ENCODE assay signal across 20 cellular contexts in genomic region chr9:123408313-123409266, GRCh38. TPM values are rescaled to one million over a fixed set of nuclear protein-coding genes. Genes with fewer than 3 reads are reported as not detected.
DNase-seq lines count a peak whose midpoint lies in the region; ATAC-seq and TF ChIP-seq lines count a peak whose summit lies in the region.
"Had no signal": no experiment of that assay in that cellular context is flagged by ENCODE, and none has a peak within 500 bp of the region (broad histone marks: within the 10 kb centered on the region; RNA-seq: fewer than 3 reads in every experiment).

No MANE protein-coding gene starts in this region.

- CTCF ChIA-PET in IMR-90 (lab: Yijun Ruan, JAX) = no interaction called here

- no peak overlapping the region for H3K4me3 ChIP-seq in IMR-90 (ENCODE audit: insufficient read depth, low read depth, low read length)
- H3K4me3 ChIP-seq: Peyer's patch, SK-N-MC had no signal

- ATAC-seq in IMR-90 (ENCODE audit: low read depth) (no peak), left cardiac atrium (peak; percentile 63 to 85), HG03342 (IDR thresholded peaks at IDR 0.05; ENCODE audit: unreplicated experiment) (no peak), GM19324 (IDR thresholded peaks at IDR 0.05; ENCODE audit: low FRiP score, unreplicated experiment) (no peak)

- WGBS in IMR-90 (ENCODE audit: extremely low coverage in 2 of 2, insufficient read length in 1 of 2), 2 experiments = 100% methylated on average over 1 of the region's 10 CpGs; no CpG with 5 or more reads in 1 of the 2 experiments

- peak; percentile 62 for DNase-seq in ELF-1 (ENCODE audit: low read depth, low spot score)
- DNase-seq in IMR-90 = no peak
- DNase-seq in left cardiac atrium = peak; percentile 13
- no peak for DNase-seq in mucosa of gallbladder (ENCODE audit: low spot score)
- no peak for DNase-seq in foreskin melanocyte
- DNase-seq: ACHN, DMS79, H9, MM.1S, NCI-H1105, NCI-H1694 treated with DMSO at 0.1 percent for 48 hours, NCI-H345, NCI-H526, Peyer's patch had no signal

- no peak overlapping the region for H2BK5ac ChIP-seq in IMR-90 (ENCODE audit: low read depth, low read length, poor library complexity, severe bottlenecking)

- POLR2A ChIA-PET in IMR-90 (lab: Charles Lee; ENCODE audit: unreplicated experiment) = no interaction called here

- no peak overlapping the region for H4K91ac ChIP-seq in IMR-90 (ENCODE audit: insufficient read depth, low read depth, low read length)

- H4K5ac ChIP-seq in IMR-90 (ENCODE audit: low read depth, low read length) = no peak overlapping the region

- H3K27ac Mint-ChIP-seq in nephron = peak overlapping the region; percentile 50 to 84 (median 52)
- H3K27ac Mint-ChIP-seq: H9 had no signal

- H3K79me1 ChIP-seq in IMR-90 (ENCODE audit: low read depth in 1 of 2, low read length in 2 of 2) = no peaks in the 10 kb centered on the region

- H3K4ac ChIP-seq in IMR-90 (ENCODE audit: low read depth, low read length) = no peak overlapping the region

- in situ Hi-C loops in IMR-90 (cut with MboI; ENCODE audit: low sequenced_read_pairs) = loop anchor here (10.0 kb wide), 1 partner anchor 906 kb away; no protein-coding TSS in a partner anchor

- no TSS peak for BruUV-seq in IMR-90 (replicated peaks; lab: Mats Ljungman, UMichigan)

- H3K27me3 Mint-ChIP-seq in nephron (ENCODE audit: low read depth) = no peaks in the 10 kb centered on the region

- peaks cover 18% of the 10 kb centered on the region for H3K4me1 Mint-ChIP-seq in nephron

- H3K9me1 ChIP-seq in IMR-90 (ENCODE audit: insufficient read depth, low read length) = peaks cover 5% of the 10 kb centered on the region

- H3K9ac ChIP-seq in IMR-90 (ENCODE audit: low read depth, low read length) = no peak overlapping the region

- H3K4me3 Mint-ChIP-seq in nephron = no peak overlapping the region

- no peak overlapping the region for H4K8ac ChIP-seq in IMR-90 (ENCODE audit: low read depth in 2 of 2, low read length in 2 of 2)

- no peak for TF ChIP-seq RAD21 in IMR-90 (IDR thresholded peaks at IDR 0.05; ENCODE audit: low read length)

- no peak overlapping the region for H3K4me2 ChIP-seq in IMR-90 (ENCODE audit: low read depth, low read length)

- H2BK20ac ChIP-seq in IMR-90 (ENCODE audit: low read depth, low read length) = no peak overlapping the region

- H3K36me3 Mint-ChIP-seq in nephron (ENCODE audit: low read depth) = no peaks in the 10 kb centered on the region

- intact Hi-C loops in IMR-90 (cut with micrococcal nuclease) = loop anchor here (10.0 kb wide), 1 partner anchor 226 kb away; no protein-coding TSS in a partner anchor
- intact Hi-C loops in left cardiac atrium (cut with DNase I) = no loop called here

- no peak overlapping the region for H3K14ac ChIP-seq in IMR-90 (replicated peaks; ENCODE audit: low read depth, low read length)

- no peaks in the 10 kb centered on the region for H3K9me3 Mint-ChIP-seq in nephron
- H3K9me3 Mint-ChIP-seq: H9 had no signal

- H3K9me3 ChIP-seq in IMR-90 (ENCODE audit: control insufficient read depth, insufficient read depth, low read length) = no peaks in the 10 kb centered on the region
- H3K9me3 ChIP-seq: Peyer's patch had no signal

- TF ChIP-seq POLR2A in IMR-90 (IDR thresholded peaks at IDR 0.05; ENCODE audit: low read depth, low read length) = no peak

- no peak overlapping the region for H2AK5ac ChIP-seq in IMR-90 (ENCODE audit: low read depth, low read length)

- H2AK9ac ChIP-seq in IMR-90 (replicated peaks; ENCODE audit: low read depth, low read length, poor library complexity) = peak overlapping the region; percentile 34

- H3K27me3 ChIP-seq in IMR-90 (ENCODE audit: control insufficient read depth, insufficient read depth, low read length) = no peaks in the 10 kb centered on the region
- H3K27me3 ChIP-seq: Peyer's patch had no signal

- no peak overlapping the region for H2BK120ac ChIP-seq in IMR-90 (ENCODE audit: low read depth, low read length)

- no peak overlapping the region for H3K23ac ChIP-seq in IMR-90 (ENCODE audit: low read depth, low read length)

- no peak overlapping the region for H2BK15ac ChIP-seq in IMR-90 (ENCODE audit: low read depth, low read length)

- TF ChIP-seq CTCF in IMR-90 (conservative IDR thresholded peaks at IDR 0.05; ENCODE audit: low read depth, low read length) (no peak), nephron (IDR thresholded peaks at IDR 0.05; ENCODE audit: unreplicated experiment in 3 of 3) (no peak)

- dilution Hi-C loops in IMR-90 (cut with HindIII; ENCODE audit: low sequenced_read_pairs, unreplicated experiment) = no loop called here

- no peak overlapping the region for H3K27ac ChIP-seq in IMR-90 (ENCODE audit: insufficient read depth, low read length)
- H3K27ac ChIP-seq: C4-2B, Peyer's patch, SK-N-MC had no signal

- H3K18ac ChIP-seq in IMR-90 (ENCODE audit: low read depth, low read length) = no peak overlapping the region

- no peak overlapping the region for H3K56ac ChIP-seq in IMR-90 (ENCODE audit: extremely low read depth, insufficient read depth, low read length)

- no peaks in the 10 kb centered on the region; the same call in 1 of the 2 replicates for H3K4me1 ChIP-seq in IMR-90 (ENCODE audit: control insufficient read depth, insufficient read depth, low read length)
- H3K4me1 ChIP-seq: Peyer's patch had no signal

- H3K36me3 ChIP-seq in IMR-90 (ENCODE audit: control insufficient read depth, insufficient read depth, low read length) = no peaks in the 10 kb centered on the region

- H4K20me1 ChIP-seq in IMR-90 (ENCODE audit: insufficient read depth, low read length) = no peaks in the 10 kb centered on the region

- no peak overlapping the region for H2AFZ ChIP-seq in IMR-90 (replicated peaks; ENCODE audit: low read length, poor library complexity)

TF ChIP-seq in IMR-90, 13 proteins besides CTCF, POLR2A, EP300 and RAD21:
- no peak for TF ChIP-seq CEBPB (IDR thresholded peaks at IDR 0.05; ENCODE audit: low read depth, low read length)
- TF ChIP-seq FOS (IDR thresholded peaks at IDR 0.05; ENCODE audit: low read depth, low read length) = no peak
- TF ChIP-seq MAZ (IDR thresholded peaks at IDR 0.05; ENCODE audit: borderline replicate concordance, low read depth, low read length) = no peak
- TF ChIP-seq MAFK (IDR thresholded peaks at IDR 0.05; ENCODE audit: low read depth, low read length) = no peak
- no peak for TF ChIP-seq ELK1 (IDR thresholded peaks at IDR 0.05; ENCODE audit: borderline replicate concordance, low read depth, low read length)
- TF ChIP-seq MXI1 (IDR thresholded peaks at IDR 0.05; ENCODE audit: borderline replicate concordance, low read depth, low read length) = no peak
- no peak for TF ChIP-seq NFE2L2 (IDR thresholded peaks at IDR 0.05; ENCODE audit: low read depth, low read length)
- no peak for TF ChIP-seq RFX5 (IDR thresholded peaks at IDR 0.05; ENCODE audit: low read depth, low read length)
- TF ChIP-seq CHD1 (IDR thresholded peaks at IDR 0.05; ENCODE audit: low read depth, low read length) = no peak
- no peak for TF ChIP-seq SMC3 (IDR thresholded peaks at IDR 0.05; ENCODE audit: low read depth, low read length)
- no peak for TF ChIP-seq BHLHE40 (IDR thresholded peaks at IDR 0.05; ENCODE audit: low read depth, low read length)
- TF ChIP-seq, protein P1, sequence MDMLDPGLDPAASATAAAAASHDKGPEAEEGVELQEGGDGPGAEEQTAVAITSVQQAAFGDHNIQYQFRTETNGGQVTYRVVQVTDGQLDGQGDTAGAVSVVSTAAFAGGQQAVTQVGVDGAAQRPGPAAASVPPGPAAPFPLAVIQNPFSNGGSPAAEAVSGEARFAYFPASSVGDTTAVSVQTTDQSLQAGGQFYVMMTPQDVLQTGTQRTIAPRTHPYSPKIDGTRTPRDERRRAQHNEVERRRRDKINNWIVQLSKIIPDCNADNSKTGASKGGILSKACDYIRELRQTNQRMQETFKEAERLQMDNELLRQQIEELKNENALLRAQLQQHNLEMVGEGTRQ (IDR thresholded peaks at IDR 0.05; ENCODE audit: low read depth, low read length) = no peak
- TF ChIP-seq RCOR1 (IDR thresholded peaks at IDR 0.05; ENCODE audit: insufficient replicate concordance, low read length) = no peak

RNA-seq across cellular contexts. Expression of gene CRB2, which starts 52.6 kb away (rescaled TPM):
- not detected in 2 replicates for total RNA-seq in IMR-90 (2012; rRNA removed)
- not detected in 2 replicates for polyA plus RNA-seq in IMR-90 (2012; rRNA removed)
- polyA plus RNA-seq in IMR-90 (2012; cell fraction: cytosol; rRNA removed) = not detected in 2 replicates
- 0.03 TPM in 1 of 2 replicates, not detected in the other for polyA plus RNA-seq in IMR-90 (2012; cell fraction: nucleus; rRNA removed; ENCODE audit: low replicate concordance)
- 1 to 10 TPM; 1.3 to 2.2 TPM for total RNA-seq in left cardiac atrium
- 0.06 TPM for total RNA-seq in mucosa of gallbladder
- total RNA-seq: LHCN-M2 had no signal

Comparison
In these comparisons a context has a peak if more than half of its experiments do, and no peak if none do; other contexts are left out.
1. DNase-seq: peak in ELF-1 (single experiment) and left cardiac atrium (single experiment); none in IMR-90 (single experiment), mucosa of gallbladder (single experiment) and foreskin melanocyte (single experiment).
2. ATAC-seq: peak in left cardiac atrium (2 of 2); none in IMR-90 (single experiment), HG03342 (single experiment) and GM19324 (single experiment).